Comparison of ENCODE assay signal across 22 cellular contexts in genomic region chr6:26355366-26355765, GRCh38.
"Had no signal": no experiment of that assay in that cellular context is flagged by ENCODE, and none has a peak within 500 bp of the region (broad histone marks: within the 10 kb centered on the region; RNA-seq: fewer than 3 reads in every experiment).

No MANE protein-coding gene starts in this region.

- H3K27me3 ChIP-seq: adrenal gland, Peyer's patch, SJSA1 had no signal

- H3K27ac ChIP-seq: adrenal gland, Peyer's patch, SJSA1 had no signal

- H3K27me3 Mint-ChIP-seq: activated naive CD8-positive, alpha-beta T cell treated with anti-CD3 and anti-CD28 coated beads, Interleukin-2, amount 10 ng/mL, durations not matched to agents 7 days and 5 days had no signal

- DNase-seq: activated B cell treated with CpG ODN at 0.5 μM for 24 hours; activated CD4-positive, alpha-beta memory T cell treated with anti-CD3 and anti-CD28 coated beads, Interleukin-2, amount 10 ng/mL, durations not matched to agents 7 days and 5 days; activated CD4-positive, alpha-beta T cell treated with anti-CD3 and anti-CD28 coated beads, Interleukin-2, amount 50 U/mL, for 1 hour; activated naive CD4-positive, alpha-beta T cell treated with anti-CD3 and anti-CD28 coated beads, Interleukin-2, amount 50 U/mL, for 16 hours; activated naive CD8-positive, alpha-beta T cell treated with anti-CD3 and anti-CD28 coated beads, Interleukin-2, amount 10 ng/mL, durations not matched to agents 7 days and 5 days; activated T-cell treated with anti-CD3 and anti-CD28 coated beads for 4 hours; adrenal gland; anterior cingulate cortex; cerebellar nuclear complex; Kasumi-1; MV-4-11; NCI-H1105; NCI-H1436; NCI-H1694 treated with DMSO at 0.1 percent for 48 hours; NCI-H2029 treated with DMSO at 0.1 percent for 48 hours; NCI-H510A treated with DMSO at 0.1 percent for 48 hours; NCI-H69; Peyer's patch; SHP77; T-helper 2 cell; T1000 had no signal

- H3K4me3 ChIP-seq: adrenal gland, Peyer's patch, SJSA1 had no signal

- H3K4me3 Mint-ChIP-seq: activated B cell treated with CpG ODN at 0.5 μM for 24 hours; activated CD4-positive, alpha-beta memory T cell treated with anti-CD3 and anti-CD28 coated beads, Interleukin-2, amount 10 ng/mL, durations not matched to agents 7 days and 5 days; activated naive CD8-positive, alpha-beta T cell treated with anti-CD3 and anti-CD28 coated beads, Interleukin-2, amount 10 ng/mL, durations not matched to agents 7 days and 5 days had no signal

- H3K36me3 ChIP-seq: adrenal gland, Peyer's patch, SJSA1 had no signal

- H3K9me3 ChIP-seq: adrenal gland, Peyer's patch, SJSA1 had no signal

- H3K27ac Mint-ChIP-seq: activated B cell treated with CpG ODN at 0.5 μM for 24 hours; activated CD4-positive, alpha-beta memory T cell treated with anti-CD3 and anti-CD28 coated beads, Interleukin-2, amount 10 ng/mL, durations not matched to agents 7 days and 5 days; activated naive CD8-positive, alpha-beta T cell treated with anti-CD3 and anti-CD28 coated beads, Interleukin-2, amount 10 ng/mL, durations not matched to agents 7 days and 5 days had no signal

- H3K9me3 Mint-ChIP-seq: activated B cell treated with CpG ODN at 0.5 μM for 24 hours; activated CD4-positive, alpha-beta memory T cell treated with anti-CD3 and anti-CD28 coated beads, Interleukin-2, amount 10 ng/mL, durations not matched to agents 7 days and 5 days; activated naive CD8-positive, alpha-beta T cell treated with anti-CD3 and anti-CD28 coated beads, Interleukin-2, amount 10 ng/mL, durations not matched to agents 7 days and 5 days had no signal

- H3K36me3 Mint-ChIP-seq: activated naive CD8-positive, alpha-beta T cell treated with anti-CD3 and anti-CD28 coated beads, Interleukin-2, amount 10 ng/mL, durations not matched to agents 7 days and 5 days had no signal
